In genomic region chrX:49000640-49001039, GRCh38 we compare ENCODE assay signal across 11 cellular contexts. TPM values are rescaled to one million over a fixed set of nuclear protein-coding genes. Genes with fewer than 3 reads are reported as not detected.
DNase-seq lines count a peak whose midpoint lies in the region; ATAC-seq and TF ChIP-seq lines count a peak whose summit lies in the region.
"Had no signal": no experiment of that assay in that cellular context is flagged by ENCODE, and none has a peak within 500 bp of the region (broad histone marks: within the 10 kb centered on the region; RNA-seq: fewer than 3 reads in every experiment).

No MANE protein-coding gene starts in this region.

- H3K4me3 Mint-ChIP-seq in CD8-positive, alpha-beta T cell = peak overlapping the region; percentile 98
- peak overlapping the region; percentile 98 for H3K4me3 Mint-ChIP-seq in dendritic cell treated with granulocyte-macrophage colony-stimulating factor and Interleukin-4, amounts not matched to agents 40 ng/mL and 50 ng/mL, for 4 days

- no peak for TF ChIP-seq CTCF in CD8-positive, alpha-beta T cell (IDR thresholded peaks at IDR 0.05)
- no peak for TF ChIP-seq CTCF in NB4 (IDR thresholded peaks at IDR 0.05; ENCODE audit: low read depth, low read length)
- TF ChIP-seq CTCF in neural cell (IDR thresholded peaks at IDR 0.05; ENCODE audit: poor library complexity, severe bottlenecking) = no peak

- H3K4me3 ChIP-seq in CD8-positive, alpha-beta T cell (ENCODE audit: low read depth, low read length) = peak overlapping the region; percentile 87
- H3K4me3 ChIP-seq in NB4 (ENCODE audit: low read depth, low read length) (peak overlapping the region; percentile 97), neural cell (ENCODE audit: low read length) (peak overlapping the region; percentile 80)

- H3K27ac ChIP-seq in CD8-positive, alpha-beta T cell (ENCODE audit: low read depth, low read length) = no peak overlapping the region
- H3K27ac ChIP-seq in neural cell (ENCODE audit: low read length) = no peak overlapping the region

- H3F3A ChIP-seq in neural cell (ENCODE audit: insufficient read depth, low read length, poor library complexity, severe bottlenecking) = no peaks in the 10 kb centered on the region

- CTCF ChIA-PET in CD8-positive, alpha-beta T cell (lab: Charles Lee) = no interaction called here

- POLR2A ChIA-PET in CD8-positive, alpha-beta T cell (lab: Charles Lee) = interaction anchor here (0.5 kb wide), 1 partner anchor 167 kb away, joined by 3 read pairs; no protein-coding TSS in a partner anchor

- no peak for ATAC-seq in CD8-positive, alpha-beta T cell
- ATAC-seq in HG03565 (IDR thresholded peaks at IDR 0.05; ENCODE audit: unreplicated experiment) (no peak), GM18909 (IDR thresholded peaks at IDR 0.05; ENCODE audit: poor library complexity, unreplicated experiment) (no peak), HG03571 (IDR thresholded peaks at IDR 0.05; ENCODE audit: unreplicated experiment) (no peak)

- H3K4me1 Mint-ChIP-seq in CD8-positive, alpha-beta T cell (ENCODE audit: low read depth) = peaks cover 32% of the 10 kb centered on the region
- H3K4me1 Mint-ChIP-seq in dendritic cell treated with granulocyte-macrophage colony-stimulating factor and Interleukin-4, amounts not matched to agents 40 ng/mL and 50 ng/mL, for 4 days (ENCODE audit: low read depth) = peaks cover 40% of the 10 kb centered on the region

- no peaks in the 10 kb centered on the region for H3K27me3 Mint-ChIP-seq in CD8-positive, alpha-beta T cell (ENCODE audit: low read depth)
- H3K27me3 Mint-ChIP-seq in dendritic cell treated with granulocyte-macrophage colony-stimulating factor and Interleukin-4, amounts not matched to agents 40 ng/mL and 50 ng/mL, for 4 days = no peaks in the 10 kb centered on the region

- TF ChIP-seq POLR2A in NB4 (IDR thresholded peaks at IDR 0.05; ENCODE audit: extremely low read depth, insufficient read length) = no peak

- no peaks in the 10 kb centered on the region for H3K9me2 ChIP-seq in neural cell (ENCODE audit: insufficient read depth, low read length)

- no peak overlapping the region for H2AFZ ChIP-seq in neural cell (ENCODE audit: low read depth, low read length)

- H3K4me2 ChIP-seq in neural cell (ENCODE audit: low read length) = peak overlapping the region; percentile 39

- H3K9me3 Mint-ChIP-seq in CD8-positive, alpha-beta T cell = no peaks in the 10 kb centered on the region
- H3K9me3 Mint-ChIP-seq in dendritic cell treated with granulocyte-macrophage colony-stimulating factor and Interleukin-4, amounts not matched to agents 40 ng/mL and 50 ng/mL, for 4 days = no peaks in the 10 kb centered on the region

- H3K36me3 ChIP-seq in CD8-positive, alpha-beta T cell (ENCODE audit: insufficient read depth, low read length) = peaks cover 14% of the 10 kb centered on the region
- H3K36me3 ChIP-seq in neural cell (ENCODE audit: insufficient read depth, low read length) = no peaks in the 10 kb centered on the region
- H3K36me3 ChIP-seq: MG63 had no signal

- no peak for TF ChIP-seq RAD21 in neural cell (conservative IDR thresholded peaks at IDR 0.05)

- H3K4me1 ChIP-seq in CD8-positive, alpha-beta T cell (ENCODE audit: insufficient read depth, low read length) = peaks cover 16% of the 10 kb centered on the region

- no peaks in the 10 kb centered on the region for H3K27me3 ChIP-seq in CD8-positive, alpha-beta T cell (ENCODE audit: insufficient read depth, low read length)
- no peaks in the 10 kb centered on the region for H3K27me3 ChIP-seq in neural cell (ENCODE audit: insufficient read depth, low read depth, low read length)
- H3K27me3 ChIP-seq: MG63 had no signal

- H3K36me3 Mint-ChIP-seq in CD8-positive, alpha-beta T cell = peaks cover 41% of the 10 kb centered on the region
- H3K36me3 Mint-ChIP-seq in dendritic cell treated with granulocyte-macrophage colony-stimulating factor and Interleukin-4, amounts not matched to agents 40 ng/mL and 50 ng/mL, for 4 days (ENCODE audit: low read depth) = peaks cover 50% of the 10 kb centered on the region

- peaks cover 13% of the 10 kb centered on the region for H3K79me2 ChIP-seq in neural cell (replicated peaks; ENCODE audit: insufficient read depth, low read length)

- H4K20me1 ChIP-seq in neural cell (ENCODE audit: insufficient read depth) = no peaks in the 10 kb centered on the region

- no peak for TF ChIP-seq EP300 in neural cell (conservative IDR thresholded peaks at IDR 0.05; ENCODE audit: poor library complexity, severe bottlenecking)

- intact Hi-C loops in CD8-positive, alpha-beta T cell (cut with DNase I, micrococcal nuclease) = loop anchor here in 1 of 2 experiments (5.0 kb wide), 1 partner anchor 1768 kb away; the partner anchor contains the start of gene USP11
- intact Hi-C loops in dendritic cell treated with granulocyte-macrophage colony-stimulating factor and Interleukin-4, amounts not matched to agents 40 ng/mL and 50 ng/mL, for 4 days (cut with micrococcal nuclease) = no loop called here

- DNase-seq in CD8-positive, alpha-beta T cell = no peak
- no peak for DNase-seq in NB4 (ENCODE audit: low read depth)
- no peak for DNase-seq in NCI-H2081 treated with DMSO at 0.1 percent for 48 hours (lab: John Stamatoyannopoulos, UW)
- DNase-seq: MG63; NCI-H446; stimulated activated CD4-positive, alpha-beta T cell treated with anti-CD3 and anti-CD28 coated beads, Interleukin-12 subunit alpha, Interleukin-12 subunit beta, amount 100 ng/mL, for 4 hours had no signal

- peak overlapping the region; percentile 99 for H3K27ac Mint-ChIP-seq in CD8-positive, alpha-beta T cell
- H3K27ac Mint-ChIP-seq in dendritic cell treated with granulocyte-macrophage colony-stimulating factor and Interleukin-4, amounts not matched to agents 40 ng/mL and 50 ng/mL, for 4 days = peak overlapping the region; percentile 93

- no peaks in the 10 kb centered on the region for H3K9me3 ChIP-seq in CD8-positive, alpha-beta T cell (ENCODE audit: low read length)
- no peaks in the 10 kb centered on the region for H3K9me3 ChIP-seq in neural cell (ENCODE audit: low read length)
- H3K9me3 ChIP-seq: MG63 had no signal

- no peak overlapping the region for H3K9ac ChIP-seq in neural cell (ENCODE audit: low read length)

TF ChIP-seq in neural cell, 6 proteins besides CTCF, POLR2A, EP300 and RAD21:
- TF ChIP-seq EZH2 (IDR thresholded peaks at IDR 0.05; ENCODE audit: borderline replicate concordance, insufficient read depth, low read length, poor library complexity, severe bottlenecking) (no peak), POLR2AphosphoS5 (IDR thresholded peaks at IDR 0.05) (no peak), TAF1 (IDR thresholded peaks at IDR 0.05; ENCODE audit: low read depth) (no peak), REST (IDR thresholded peaks at IDR 0.05; ENCODE audit: borderline replicate concordance) (no peak), SMC3 (conservative IDR thresholded peaks at IDR 0.05; ENCODE audit: poor library complexity) (no peak), MXI1 (conservative IDR thresholded peaks at IDR 0.05; ENCODE audit: poor library complexity, severe bottlenecking) (no peak)

RNA-seq across cellular contexts. Expression of gene GRIPAP1, which starts 1.4 kb away (rescaled TPM):
- total RNA-seq in CD8-positive, alpha-beta T cell = 100 to 1,000 TPM; 102 to 114 TPM
- polyA plus RNA-seq in neural cell = 134 and 138 TPM in 2 replicates
- polyA minus RNA-seq in neural cell = 60.4 and 62.6 TPM in 2 replicates

RNA-seq across cellular contexts. Expression of gene KCND1, which starts 29.0 kb away (rescaled TPM):
- total RNA-seq in CD8-positive, alpha-beta T cell = 1 to 10 TPM; 1.2 to 3.0 TPM
- 3.7 and 4.8 TPM in 2 replicates for polyA plus RNA-seq in neural cell
- polyA minus RNA-seq in neural cell = 1.2 and 2.7 TPM in 2 replicates

RNA-seq across cellular contexts. Expression of gene TFE3, which starts 42.5 kb away (rescaled TPM):
- total RNA-seq in CD8-positive, alpha-beta T cell = 10 to 100 TPM; 35.7 to 39.7 TPM
- 8.9 and 17.9 TPM in 2 replicates for polyA plus RNA-seq in neural cell
- 16.2 and 16.8 TPM in 2 replicates for polyA minus RNA-seq in neural cell

RNA-seq across cellular contexts. Expression of gene OTUD5, which starts 43.2 kb away (rescaled TPM):
- total RNA-seq in CD8-positive, alpha-beta T cell = 100 to 1,000 TPM; 109 to 113 TPM
- polyA plus RNA-seq in neural cell = 34.3 and 35.9 TPM in 2 replicates
- 34.8 and 35.0 TPM in 2 replicates for polyA minus RNA-seq in neural cell

RNA-seq across cellular contexts. Expression of gene CCDC120, which starts 58.2 kb away (rescaled TPM):
- 10 to 100 TPM; 13.0 to 18.0 TPM for total RNA-seq in CD8-positive, alpha-beta T cell
- 2.8 and 3.1 TPM in 2 replicates for polyA plus RNA-seq in neural cell
- polyA minus RNA-seq in neural cell = 2.9 and 4.9 TPM in 2 replicates
